ENCODE assay signal across 1 cellular context in genomic region chr2:119730598-119731278, GRCh38.
A peak's percentile ranks its signal among the peaks of the same experiment; 100 is the strongest.
TF ChIP-seq lines count a peak whose summit lies in the region.

No MANE protein-coding gene starts in this region.

TF ChIP-seq in HEK293, 187 proteins besides CTCF, POLR2A, EP300 and RAD21 (continued from another document):
- TF ChIP-seq ZNF704 (tag by site-specific recombination; IDR thresholded peaks at IDR 0.05) = no peak
- TF ChIP-seq ZNF184 (tag by site-specific recombination; IDR thresholded peaks at IDR 0.05) = no peak
- no peak for TF ChIP-seq ZEB2 (tag by site-specific recombination; IDR thresholded peaks at IDR 0.05)
- no peak for TF ChIP-seq ZNF658 (tag by site-specific recombination; IDR thresholded peaks at IDR 0.05)
- TF ChIP-seq ZNF335 (tag by site-specific recombination; conservative IDR thresholded peaks at IDR 0.05) = no peak
- no peak for TF ChIP-seq ZBTB10 (tag by site-specific recombination; IDR thresholded peaks at IDR 0.05)
- TF ChIP-seq ZNF777 (tag by site-specific recombination; IDR thresholded peaks at IDR 0.05; ENCODE audit: borderline replicate concordance) = no peak
- TF ChIP-seq SCRT2 (tag by site-specific recombination; IDR thresholded peaks at IDR 0.05) = 0 out of 2 replicates have a peak, but pooled peaks have one; percentile 16
- TF ChIP-seq ZNF677 (tag by site-specific recombination; IDR thresholded peaks at IDR 0.05) = no peak
- no peak for TF ChIP-seq ZNF571 (tag by site-specific recombination; IDR thresholded peaks at IDR 0.05)
- no peak for TF ChIP-seq ZNF404 (tag by site-specific recombination; IDR thresholded peaks at IDR 0.05)
- TF ChIP-seq ZNF324 (tag by site-specific recombination; IDR thresholded peaks at IDR 0.05) = no peak
- TF ChIP-seq ZNF514 (tag by site-specific recombination; IDR thresholded peaks at IDR 0.05) = no peak
- no peak for TF ChIP-seq ZNF843 (tag by site-specific recombination; IDR thresholded peaks at IDR 0.05)
- TF ChIP-seq ZSCAN16 (tag by site-specific recombination; IDR thresholded peaks at IDR 0.05) = no peak
- TF ChIP-seq ZNF518A (tag by site-specific recombination; conservative IDR thresholded peaks at IDR 0.05; ENCODE audit: low read depth) = no peak
- no peak for TF ChIP-seq ZNF426 (tag by site-specific recombination; IDR thresholded peaks at IDR 0.05)
- TF ChIP-seq EGR2 (tag by site-specific recombination; IDR thresholded peaks at IDR 0.05; ENCODE audit: low read depth) = peak; percentile 83
TF ChIP-seq in HEK293: peak in this region for 3.
